ENCODE assay signal across 14 cellular contexts in genomic region chr7:20343954-20344353, GRCh38. TPM values are rescaled to one million over a fixed set of nuclear protein-coding genes. Genes with fewer than 3 reads are reported as not detected.
DNase-seq lines count a peak whose midpoint lies in the region; TF ChIP-seq lines count a peak whose summit lies in the region.
"Had no signal": no experiment of that assay in that cellular context is flagged by ENCODE, and none has a peak within 500 bp of the region (broad histone marks: within the 10 kb centered on the region; RNA-seq: fewer than 3 reads in every experiment).

No MANE protein-coding gene starts in this region.

- H3K27ac ChIP-seq in breast epithelium: peak overlapping the region; percentile 96 to 98
- H3K27ac ChIP-seq in mammary epithelial cell (ENCODE audit: insufficient read depth, low read depth, low read length): peak overlapping the region; percentile 98
- peak overlapping the region; percentile 12 for H3K27ac ChIP-seq in layer of hippocampus (ENCODE audit: low read depth, low read length)
- H3K27ac ChIP-seq in tibial nerve: peak overlapping the region in 3 of 4 donors; percentile 12 to 98 (median 98)
- H3K27ac ChIP-seq: C4-2B had no signal

- BruUV-seq in MCF 10A (replicated peaks; lab: Mats Ljungman, UMichigan) (no TSS peak), mammary epithelial cell (replicated peaks; lab: Mats Ljungman, UMichigan) (no TSS peak)

- CTCF ChIA-PET in MCF 10A (lab: Yijun Ruan, JAX) (interaction anchor here (0.5 to 1.5 kb wide), 4 partner anchors 9 to 272 kb away, joined by 3 to 5 read pairs (median 4); partner anchors contain the start of gene ABCB5), mammary epithelial cell (lab: Charles Lee; ENCODE audit: low non-redundant PET) (no interaction called here)

- WGBS in mammary epithelial cell (ENCODE audit: low coverage, missing lambda C conversion rate): 4% methylated on average over 2 of the region's 2 CpGs
- WGBS in tibial nerve, 2 donors: 18 to 30% methylated on average over 2 of the region's 2 CpGs

- TF ChIP-seq CTCF in breast epithelium (IDR thresholded peaks at IDR 0.05) (no peak), MCF 10A (IDR thresholded peaks at IDR 0.05; ENCODE audit: unreplicated experiment) (no peak), mammary epithelial cell (conservative IDR thresholded peaks at IDR 0.05 in 1 of 2, IDR thresholded peaks at IDR 0.05 in 1 of 2; ENCODE audit: extremely low read depth in 1 of 2, insufficient read depth in 1 of 2, low read depth in 1 of 2, low read length in 2 of 2) (no peak), tibial nerve (IDR thresholded peaks at IDR 0.05) (no peak)

- H3K4me2 ChIP-seq in mammary epithelial cell (ENCODE audit: insufficient read depth, low read depth, low read length): peak overlapping the region; percentile 21
- H3K4me2 ChIP-seq: GM23338 had no signal

- peaks cover 44% of the 10 kb centered on the region for H3K36me3 Mint-ChIP-seq in MCF 10A (ENCODE audit: insufficient read depth, unreplicated experiment)
- H3K36me3 Mint-ChIP-seq: CD4-positive, alpha-beta memory T cell had no signal

- H3K27ac Mint-ChIP-seq in MCF 10A (ENCODE audit: low read depth, unreplicated experiment): no peak overlapping the region
- H3K27ac Mint-ChIP-seq: B cell; CD4-positive, alpha-beta memory T cell; GM23338 had no signal

- H2AFZ ChIP-seq in mammary epithelial cell (ENCODE audit: low read depth, low read length): no peak overlapping the region
- H2AFZ ChIP-seq: GM23338 had no signal

- intact Hi-C loops in breast epithelium (cut with DNase I; ENCODE audit: low total_unique reads) (no loop called here), MCF 10A (cut with micrococcal nuclease) (no loop called here), mammary epithelial cell (cut with micrococcal nuclease) (no loop called here)

- H3K79me2 ChIP-seq in mammary epithelial cell (ENCODE audit: insufficient read depth, low read length): peaks cover 79% of the 10 kb centered on the region

- no peaks in the 10 kb centered on the region for H4K20me1 ChIP-seq in mammary epithelial cell (ENCODE audit: insufficient read depth, low read length)

- H3K27me3 Mint-ChIP-seq in MCF 10A (ENCODE audit: insufficient read depth, unreplicated experiment): no peaks in the 10 kb centered on the region
- H3K27me3 Mint-ChIP-seq: CD4-positive, alpha-beta memory T cell had no signal

- TF ChIP-seq POLR2A in breast epithelium (IDR thresholded peaks at IDR 0.05) (no peak), tibial nerve (IDR thresholded peaks at IDR 0.05) (no peak)

- H3K4me1 Mint-ChIP-seq in MCF 10A (ENCODE audit: insufficient read depth, unreplicated experiment): peaks cover 31% of the 10 kb centered on the region
- H3K4me1 Mint-ChIP-seq: B cell; CD4-positive, alpha-beta memory T cell had no signal

- H3K4me3 ChIP-seq in breast epithelium (no peak overlapping the region), mammary epithelial cell (replicated peaks in 1 of 3; ENCODE audit: insufficient read depth in 1 of 3, low read depth in 2 of 3, low read length in 3 of 3) (no peak overlapping the region), tibial nerve (no peak overlapping the region)
- H3K4me3 ChIP-seq: GM23338 had no signal

- H3K4me1 ChIP-seq in breast epithelium (no peaks in the 10 kb centered on the region), mammary epithelial cell (ENCODE audit: insufficient read depth, low read length) (peaks cover 60% of the 10 kb centered on the region), tibial nerve (peaks cover 0 to 71% (median 6%) of the 10 kb centered on the region in 4 donors)

- H3K36me3 ChIP-seq in breast epithelium (no peaks in the 10 kb centered on the region), mammary epithelial cell (ENCODE audit: insufficient read depth, low read length) (peaks cover 2% of the 10 kb centered on the region), tibial nerve (peaks cover 0 to 10% (median 0%) of the 10 kb centered on the region in 3 donors)

- TF ChIP-seq EP300 in tibial nerve (IDR thresholded peaks at IDR 0.05): no peak

- H3K9me3 Mint-ChIP-seq in MCF 10A (ENCODE audit: unreplicated experiment): no peaks in the 10 kb centered on the region
- H3K9me3 Mint-ChIP-seq: GM23338 had no signal

- POLR2A ChIA-PET in MCF 10A (lab: Yijun Ruan, JAX): interaction anchor here (1.0 to 4.9 kb wide), 4 partner anchors 9 to 14 kb away, joined by 3 to 47 read pairs (median 23); partner anchors contain the start of gene ITGB8

- no peak overlapping the region for H3K4me3 Mint-ChIP-seq in MCF 10A (ENCODE audit: unreplicated experiment)
- H3K4me3 Mint-ChIP-seq: B cell; CD4-positive, alpha-beta memory T cell; GM23338 had no signal

- no peak for DNase-seq in breast epithelium (ENCODE audit: low spot score in 2 of 2)
- DNase-seq in MCF 10A (ENCODE audit: unreplicated experiment): no peak
- DNase-seq in mammary epithelial cell: no peak
- DNase-seq in tibial nerve (ENCODE audit: low spot score in 2 of 2): no peak
- no peak for DNase-seq in activated naive CD4-positive, alpha-beta T cell (lab: John Stamatoyannopoulos, UW)
- no peak for DNase-seq in C1 segment of cervical spinal cord (lab: John Stamatoyannopoulos, UW)
- DNase-seq in NCI-H1694 (lab: John Stamatoyannopoulos, UW): no peak
- DNase-seq: CD4-positive, alpha-beta memory T cell; DMS79 had no signal

- in situ Hi-C loops in mammary epithelial cell (cut with MboI; ENCODE audit: low sequenced_read_pairs in 2 of 2): no loop called here

- H3K27me3 ChIP-seq in breast epithelium (no peaks in the 10 kb centered on the region), mammary epithelial cell (ENCODE audit: insufficient read depth, low read length) (no peaks in the 10 kb centered on the region), layer of hippocampus (ENCODE audit: control insufficient read depth, insufficient read depth, low read length) (no peaks in the 10 kb centered on the region), tibial nerve (no peaks in the 10 kb centered on the region)

- H3K9me3 ChIP-seq in breast epithelium (no peaks in the 10 kb centered on the region), mammary epithelial cell (replicated peaks; ENCODE audit: insufficient read depth, low read length) (no peaks in the 10 kb centered on the region), tibial nerve (no peaks in the 10 kb centered on the region)

- dilution Hi-C loops in mammary epithelial cell (cut with HindIII; ENCODE audit: low sequenced_read_pairs): no loop called here

- no peak overlapping the region for H3K9ac ChIP-seq in mammary epithelial cell (ENCODE audit: insufficient read depth, low read length)

RNA-seq across cellular contexts. Expression of gene ITGB8, which starts 13.3 kb away (rescaled TPM):
- 100 to 1,000 TPM in 1 of 3 donors, 10 to 100 TPM in 1, 1 to 10 TPM in 1; 1.6 to 154 (median 52.1) TPM for total RNA-seq in breast epithelium
- total RNA-seq in MCF 10A (2022): 25.0 and 38.1 TPM in 2 replicates
- 100 to 1,000 TPM in 1 of 2 donors, 10 to 100 TPM in 1; 41.9 to 221 TPM for total RNA-seq in mammary epithelial cell
- 32.3 TPM for polyA plus RNA-seq in mammary epithelial cell
- 48.6 TPM for polyA minus RNA-seq in mammary epithelial cell
- total RNA-seq in tibial nerve: 100 to 1,000 TPM; 199 to 606 (median 388) TPM
- total RNA-seq: G401 had no signal
- polyA plus RNA-seq: CD4-positive, alpha-beta memory T cell had no signal

Comparison
In these comparisons a context has a peak if more than half of its experiments do, and no peak if none do; other contexts are left out.
1. H3K27ac ChIP-seq: peak in every context shown above with its lines; median percentile 98 in mammary epithelial cell; 98 in tibial nerve; 97 in breast epithelium; 12 in layer of hippocampus.